ENCODE assay signal across 1 cellular context in genomic region chr19:51441410-51442390, GRCh38.
TF ChIP-seq lines count a peak whose summit lies in the region.

No MANE protein-coding gene starts in this region.

TF ChIP-seq in K562, 482 proteins besides CTCF, POLR2A, EP300 and RAD21 (continued from another document and continues in another):
- peak; percentile 88; the same call in 1 of the 2 replicates for TF ChIP-seq ZBTB2 (IDR thresholded peaks at IDR 0.05)
- TF ChIP-seq GTF3C2 (IDR thresholded peaks at IDR 0.05; ENCODE audit: borderline replicate concordance, extremely low read depth, insufficient read length), result no peak
- TF ChIP-seq PML (IDR thresholded peaks at IDR 0.05; ENCODE audit: low read length), result no peak
- TF ChIP-seq SFPQ (IDR thresholded peaks at IDR 0.05; ENCODE audit: low read depth, low read length), result no peak
- TF ChIP-seq SRSF7 (optimal IDR thresholded peaks at IDR 0.05; ENCODE audit: low read depth, low read length), result no peak
- no peak for TF ChIP-seq ZNF436 (CRISPR knock-in tag; IDR thresholded peaks at IDR 0.05)
- TF ChIP-seq CC2D1A (IDR thresholded peaks at IDR 0.05), result no peak
- TF ChIP-seq SMARCE1 (IDR thresholded peaks at IDR 0.05), result no peak
- TF ChIP-seq HDAC1 (IDR thresholded peaks at IDR 0.05), result peak in 1 of 2 experiments; percentile 41; a peak in 2 of 4 replicates
- TF ChIP-seq PRMT5 (CRISPR knock-in tag; IDR thresholded peaks at IDR 0.05), result no peak
- no peak for TF ChIP-seq SAP30 (IDR thresholded peaks at IDR 0.05; ENCODE audit: borderline replicate concordance, insufficient read depth, low read depth, low read length, poor library complexity, severe bottlenecking)
- TF ChIP-seq ZSCAN29 (IDR thresholded peaks at IDR 0.05), result 0 out of 2 replicates have a peak, but pooled peaks have one; percentile 19
- 0 out of 2 replicates have a peak, but pooled peaks have one; percentile 39 for TF ChIP-seq MYC (IDR thresholded peaks at IDR 0.05; ENCODE audit: low read depth, low read length)
- TF ChIP-seq MYC (CRISPR knock-in tag; IDR thresholded peaks at IDR 0.05; ENCODE audit: borderline replicate concordance, low read depth), result no peak; the same call in 1 of the 2 replicates
- TF ChIP-seq RNF2 (IDR thresholded peaks at IDR 0.05), result 0 out of 2 replicates have a peak, but pooled peaks have one; percentile 71
- no peak for TF ChIP-seq ZBTB40 (IDR thresholded peaks at IDR 0.05)
- TF ChIP-seq ZBTB40 (CRISPR knock-in tag; IDR thresholded peaks at IDR 0.05), result no peak
- no peak for TF ChIP-seq NCOA2 (IDR thresholded peaks at IDR 0.05; ENCODE audit: partially characterized antibody in 2 of 2)
- TF ChIP-seq MBD2 (IDR thresholded peaks at IDR 0.05; ENCODE audit: borderline replicate concordance, low read depth), result no peak
- TF ChIP-seq E4F1 (CRISPR knock-in tag; IDR thresholded peaks at IDR 0.05; ENCODE audit: borderline replicate concordance), result no peak
- peak; percentile 92 for TF ChIP-seq ZFP91 (CRISPR knock-in tag; IDR thresholded peaks at IDR 0.05)
- peak in 1 of 2 experiments; percentile 62; a peak in 2 of 4 replicates for TF ChIP-seq RCOR1 (IDR thresholded peaks at IDR 0.05; ENCODE audit: borderline replicate concordance in 1 of 2, low read depth in 2 of 2, low read length in 2 of 2)
- TF ChIP-seq ARID3A (IDR thresholded peaks at IDR 0.05; ENCODE audit: borderline replicate concordance, low read depth, low read length), result no peak
- peak; percentile 20 for TF ChIP-seq BRD9 (IDR thresholded peaks at IDR 0.05; ENCODE audit: low read depth, partially characterized antibody)
- no peak for TF ChIP-seq PRPF4 (IDR thresholded peaks at IDR 0.05; ENCODE audit: insufficient read depth, low read depth, low read length, poor library complexity, severe bottlenecking)
- 0 out of 2 replicates have a peak, but pooled peaks have one; percentile 36 for TF ChIP-seq FOXK1 (CRISPR knock-in tag; IDR thresholded peaks at IDR 0.05; ENCODE audit: borderline replicate concordance)
- TF ChIP-seq JUND (IDR thresholded peaks at IDR 0.05; ENCODE audit: borderline replicate concordance, low read depth, low read length), result peak; percentile 85
- TF ChIP-seq JUND (tag; IDR thresholded peaks at IDR 0.05; ENCODE audit: borderline replicate concordance, low read depth, low read length), result peak; percentile 80; the same call in 2 of the 3 replicates
- TF ChIP-seq CBX8 (IDR thresholded peaks at IDR 0.05; ENCODE audit: borderline replicate concordance, extremely low read depth, low read depth, low read length, poor library complexity, severe bottlenecking), result no peak
- TF ChIP-seq ATF3 (IDR thresholded peaks at IDR 0.05), result peak; percentile 74
- 0 out of 2 replicates have a peak, but pooled peaks have one; percentile 24 for TF ChIP-seq ATF3 (CRISPR knock-in tag; conservative IDR thresholded peaks at IDR 0.05)
- peak in 1 of 2 experiments; percentile 59; a peak in 2 of 4 replicates for TF ChIP-seq FOXK2 (conservative IDR thresholded peaks at IDR 0.05 in 1 of 2, IDR thresholded peaks at IDR 0.05 in 1 of 2; ENCODE audit: low read depth in 2 of 2)
- no peak for TF ChIP-seq RFX7 (CRISPR knock-in tag; IDR thresholded peaks at IDR 0.05)
